8 cellular contexts compared by ENCODE assay signal in the genomic region with DNA sequence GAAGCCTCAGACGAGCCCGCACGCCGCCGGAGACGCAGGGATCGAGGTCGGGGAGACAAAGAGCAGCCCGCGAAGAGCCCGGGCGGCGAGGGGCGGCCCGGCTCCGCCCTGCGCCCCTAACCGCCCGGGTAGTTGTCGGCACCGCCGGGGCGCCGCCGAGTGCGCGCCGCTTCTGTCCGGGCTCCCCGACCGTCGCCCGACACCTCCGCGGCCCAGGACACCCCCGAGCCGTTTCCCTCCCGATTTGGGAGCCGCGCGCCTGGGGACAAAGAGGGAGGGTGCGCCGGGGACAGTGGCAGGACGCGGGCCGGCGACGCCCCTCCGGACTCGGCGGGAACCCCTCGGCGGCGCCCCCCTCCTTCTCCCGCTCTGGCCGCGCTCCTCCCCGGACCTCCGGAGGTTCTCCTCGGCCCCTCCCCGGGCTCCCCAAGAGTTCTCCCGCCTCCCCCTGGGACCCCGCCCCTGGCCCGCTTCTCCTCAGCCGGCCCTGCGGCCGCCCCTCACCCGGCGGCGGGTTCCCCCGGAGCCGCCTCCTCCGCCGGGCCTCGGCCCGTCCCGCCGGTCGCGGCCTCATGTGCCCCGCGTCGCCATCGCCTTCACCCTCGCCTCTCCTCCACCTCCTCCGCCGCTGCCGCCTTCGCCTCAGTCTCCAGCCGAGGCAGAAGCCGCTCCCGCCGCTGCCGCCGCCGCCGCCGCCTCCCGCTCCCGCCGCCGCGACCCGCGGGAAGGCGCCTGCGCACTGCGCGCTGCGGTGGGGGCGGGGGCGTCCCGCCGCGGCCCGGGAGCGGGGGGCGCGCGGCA. TPM values are rescaled to one million over a fixed set of nuclear protein-coding genes. Genes with fewer than 3 reads are reported as not detected.
DNase-seq lines count a peak whose midpoint lies in the region; ATAC-seq and TF ChIP-seq lines count a peak whose summit lies in the region.

TSS of gene GJC1 (minus strand) at position 730 of the 801 bp plus-strand sequence. CDS start 24,470 bp downstream, outside the sequence.

- peak within 1 kb of the TSS; percentile 94 for H3K4me3 Mint-ChIP-seq in HFFc6

- ATAC-seq in GM21717 (IDR thresholded peaks at IDR 0.05; ENCODE audit: unreplicated experiment) = no peak

- TF ChIP-seq CTCF in BJ (IDR thresholded peaks at IDR 0.05; ENCODE audit: insufficient read depth, low read depth, low read length) (no peak), HFFc6 (IDR thresholded peaks at IDR 0.05) (no peak), WI38 (IDR thresholded peaks at IDR 0.05; ENCODE audit: low read depth, low read length) (no peak), epithelial cell of esophagus (IDR thresholded peaks at IDR 0.05; ENCODE audit: insufficient read depth, low read depth, low read length, missing control alignments) (no peak)

- H3K36me3 Mint-ChIP-seq in HFFc6 (ENCODE audit: low read depth) = peaks cover 17% of the 10 kb centered on the region

- H3K27ac Mint-ChIP-seq in HFFc6 = peak within 1 kb of the TSS; percentile 88

- peak within 1 kb of the TSS in 1 of 2 donors; percentile 39 for H3K9ac ChIP-seq in mucosa of rectum (ENCODE audit: low read depth in 1 of 2, low read length in 2 of 2)

- H3K27ac ChIP-seq in mucosa of rectum (ENCODE audit: low read depth in 2 of 2, low read length in 2 of 2) = peak within 1 kb of the TSS in 1 of 2 donors; percentile 61
- H3K27ac ChIP-seq in urinary bladder (ENCODE audit: low read depth) = peak within 1 kb of the TSS; percentile 71

- DNase-seq in BJ (ENCODE audit: low read depth) (no peak), HFFc6 (no peak), epithelial cell of esophagus (ENCODE audit: low read depth) (peak; percentile 37), superior temporal gyrus (ENCODE audit: extremely low spot score) (no peak)

- CTCF ChIA-PET in BJ (lab: Yijun Ruan, JAX) = interaction anchor here (0.6 to 5.8 kb wide), 5 partner anchors 15 to 51 kb away, joined by 3 to 34 read pairs (median 6); no protein-coding TSS in a partner anchor

- no peaks in the 10 kb centered on the region for H3K9me3 Mint-ChIP-seq in HFFc6

- under 1% methylated on average over 119 of the region's 120 CpGs for WGBS in urinary bladder

- no peaks in the 10 kb centered on the region for H3K27me3 ChIP-seq in BJ (ENCODE audit: control insufficient read depth, insufficient read depth, low read length)
- peaks cover 19 to 30% of the 10 kb centered on the region in 2 donors for H3K27me3 ChIP-seq in mucosa of rectum (ENCODE audit: control insufficient read depth in 2 of 2, insufficient read depth in 2 of 2, low read length in 2 of 2)

- peaks cover 28% of the 10 kb centered on the region for H3K4me1 Mint-ChIP-seq in HFFc6 (ENCODE audit: low read depth)

- POLR2A ChIA-PET in BJ (lab: Charles Lee) = interaction anchor here (0.7 kb wide), 1 partner anchor 45 kb away, joined by 6 read pairs; no protein-coding TSS in a partner anchor

- no peaks in the 10 kb centered on the region for H3K9me3 ChIP-seq in mucosa of rectum (ENCODE audit: control insufficient read depth in 2 of 2, low read length in 2 of 2)

- H3K27me3 Mint-ChIP-seq in HFFc6 (ENCODE audit: insufficient read depth) = peaks cover 4% of the 10 kb centered on the region; the same call in 1 of the 2 replicates

- H3K4me1 ChIP-seq in mucosa of rectum (ENCODE audit: control insufficient read depth in 2 of 2, insufficient read depth in 2 of 2, low read length in 2 of 2) = peaks cover 0 to 5% of the 10 kb centered on the region in 2 donors
- no peaks in the 10 kb centered on the region for H3K4me1 ChIP-seq in urinary bladder (ENCODE audit: insufficient read depth)

- H3K36me3 ChIP-seq in BJ (ENCODE audit: control insufficient read depth, insufficient read depth, low read length) (no peaks in the 10 kb centered on the region), mucosa of rectum (ENCODE audit: control insufficient read depth in 2 of 2, insufficient read depth in 2 of 2, low read length in 2 of 2) (no peaks in the 10 kb centered on the region), urinary bladder (ENCODE audit: insufficient read depth) (no peaks in the 10 kb centered on the region)

- peak within 1 kb of the TSS; percentile 83 for H3K4me3 ChIP-seq in BJ (ENCODE audit: low read depth, low read length)
- peak within 1 kb of the TSS; percentile 89 for H3K4me3 ChIP-seq in WI38 (ENCODE audit: low read depth, low read length)
- peak within 1 kb of the TSS; percentile 66 for H3K4me3 ChIP-seq in epithelial cell of esophagus (ENCODE audit: low read length)
- H3K4me3 ChIP-seq in mucosa of rectum (ENCODE audit: low read length in 2 of 2) = peak within 1 kb of the TSS; percentile 31 to 67
- peak within 1 kb of the TSS; percentile 86 for H3K4me3 ChIP-seq in urinary bladder (ENCODE audit: low read depth, low read length)

RNA-seq across cellular contexts. Expression of gene GJC1, which starts in this region (rescaled TPM):
- 26.5 and 32.2 TPM in 2 replicates for polyA plus RNA-seq in BJ (2011; rRNA removed)
- 44.3 and 53.8 TPM in 2 replicates for polyA minus RNA-seq in BJ (2011; rRNA and poly(A)+ RNA removed)
- total RNA-seq in HFFc6 (2021; fragmentation: NEBNext Ultra II Directional; extraction: Animal tissue kit (Norgen Biotek cat#: 25700)) = 10 to 100 TPM; 47.3 to 71.3 (median 59.3) TPM
- 63.2 TPM for total RNA-seq in urinary bladder
- polyA plus RNA-seq in urinary bladder = 21.8 TPM
